ENCODE assay signal across 8 cellular contexts in the genomic region with DNA sequence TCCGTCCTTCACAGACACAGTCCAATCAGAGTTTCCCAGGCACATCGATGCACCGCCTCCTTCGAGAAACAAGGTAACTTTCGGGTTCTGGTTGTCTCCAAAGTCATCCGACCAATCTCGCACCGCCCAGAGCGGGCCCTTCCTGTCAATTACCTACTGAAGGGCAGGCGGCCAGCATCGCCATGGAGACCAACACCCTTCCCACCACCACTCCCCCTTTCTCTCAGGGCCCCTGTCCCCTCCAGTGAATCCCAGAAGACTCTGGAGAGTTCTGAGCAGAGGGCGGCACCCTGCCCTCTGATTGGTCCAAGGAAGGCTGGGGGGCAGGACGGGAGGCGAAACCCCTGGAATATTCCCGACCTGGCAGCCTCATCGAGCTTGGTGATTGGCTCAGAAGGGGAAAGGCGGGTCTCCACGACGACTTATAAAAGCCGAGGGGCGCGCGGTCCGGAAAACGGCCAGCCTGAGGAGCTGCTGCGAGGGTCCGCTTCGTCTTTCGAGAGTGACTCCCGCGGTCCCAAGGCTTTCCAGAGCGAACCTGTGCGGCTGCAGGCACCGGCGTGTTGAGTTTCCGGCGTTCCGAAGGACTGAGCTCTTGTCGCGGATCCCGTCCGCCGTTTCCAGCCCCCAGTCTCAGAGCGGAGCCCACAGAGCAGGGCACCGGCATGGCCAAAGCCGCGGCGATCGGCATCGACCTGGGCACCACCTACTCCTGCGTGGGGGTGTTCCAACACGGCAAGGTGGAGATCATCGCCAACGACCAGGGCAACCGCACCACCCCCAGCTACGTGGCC. TPM values are rescaled to one million over a fixed set of nuclear protein-coding genes. Genes with fewer than 3 reads are reported as not detected.
DNase-seq lines count a peak whose midpoint lies in the region; ATAC-seq and TF ChIP-seq lines count a peak whose summit lies in the region.

A gene (plus strand): TSS at position 453 of the 794 bp plus-strand sequence. CDS start 213 bp downstream, at position 666.

- TF ChIP-seq CTCF in AG04449 (IDR thresholded peaks at IDR 0.05; ENCODE audit: insufficient read depth, low read length, missing control alignments), result no peak
- TF ChIP-seq CTCF in spleen (IDR thresholded peaks at IDR 0.05 in 8 of 11, conservative IDR thresholded peaks at IDR 0.05 in 3 of 11), result peak in 2 of 11 experiments; percentile 9 to 27

- CTCF ChIA-PET in AG04449 (lab: Yijun Ruan, JAX), result interaction anchor here (1.0 to 2.4 kb wide), 5 partner anchors 9 to 146 kb away, joined by 3 to 11 read pairs (median 5); a partner anchor contains a TSS

- H3K27ac ChIP-seq in spleen, result peak within 1 kb of the TSS; percentile 92 to 98 (median 95)

- peak; percentile 69 for ATAC-seq in GM18907 (IDR thresholded peaks at IDR 0.05; ENCODE audit: unreplicated experiment)
- ATAC-seq in HG03159 (IDR thresholded peaks at IDR 0.05; ENCODE audit: unreplicated experiment), result peak; percentile 60

- no peaks in the 10 kb centered on the region for H3K36me3 ChIP-seq in spleen

- H3K4me3 ChIP-seq in AG04449 (ENCODE audit: low read depth, low read length) (peak within 1 kb of the TSS; percentile 86), spleen (peak within 1 kb of the TSS; percentile 36 to 71 (median 61))

- POLR2A ChIA-PET in AG04449 (lab: Yijun Ruan, JAX), result interaction anchor here (0.6 to 2.3 kb wide), 38 partner anchors 8 to 287 kb away, joined by 3 to 45 read pairs (median 5); a partner anchor contains a TSS

- intact Hi-C loops in spleen (cut with DNase I; ENCODE audit: low total_unique reads), result loop anchor here (10.0 kb wide), 1 partner anchor 93 kb away; a partner anchor contains a TSS

- H3K27me3 ChIP-seq in spleen (replicated peaks in 1 of 7), result no peaks in the 10 kb centered on the region

- 0 to 1% (median 0%) methylated on average over 14 to 52 of the region's 56 CpGs for WGBS in spleen, 5 donors

- DNase-seq in AG04449 (ENCODE audit: low read depth, low spot score) (peak; percentile 99), NCI-H2227 treated with DMSO at 0.1 percent for 48 hours (lab: John Stamatoyannopoulos, UW) (peak; percentile 99), inferior parietal cortex (ENCODE audit: extremely low spot score) (peak; percentile 100), spleen (peak; percentile 97)
- DNase-seq in activated CD4-positive, CD25-positive, alpha-beta regulatory T cell (lab: John Stamatoyannopoulos, UW), result peak; percentile 71 to 93 (median 78)
- peak; percentile 86 for DNase-seq in central memory CD4-positive, alpha-beta T cell

- TF ChIP-seq POLR2A in spleen (IDR thresholded peaks at IDR 0.05), result peak; percentile 95 to 100 (median 97)

- no peaks in the 10 kb centered on the region for H3K9me3 ChIP-seq in spleen

- H3K4me1 ChIP-seq in spleen, result peaks cover 28 to 73% (median 53%) of the 10 kb centered on the region in 6 donors

RNA-seq across cellular contexts. Expression of the gene that starts here (rescaled TPM):
- total RNA-seq in spleen, result 100 to 1,000 TPM in 1 of 7 donors, 10 to 100 TPM in 6; 40.4 to 372 (median 48.3) TPM
- polyA plus RNA-seq in spleen, result 10 to 100 TPM in 1 of 3 donors, 1 to 10 TPM in 2; 7.4 to 20.6 (median 8.7) TPM

Comparison
In these comparisons a context has a peak if more than half of its experiments do, and no peak if none do; other contexts are left out.
1. Peak in every context shown above with its lines: DNase-seq, ATAC-seq, H3K4me3 ChIP-seq and H3K27ac ChIP-seq.